ENCODE assay signal across 8 cellular contexts in genomic region chr17:49779730-49780220, GRCh38. TPM values are rescaled to one million over a fixed set of nuclear protein-coding genes. Genes with fewer than 3 reads are reported as not detected.
A peak's percentile ranks its signal among the peaks of the same experiment; 100 is the strongest.
DNase-seq lines count a peak whose midpoint lies in the region; ATAC-seq and TF ChIP-seq lines count a peak whose summit lies in the region.

No MANE protein-coding gene starts in this region.

- CTCF ChIA-PET in activated CD8-positive, alpha-beta memory T cell treated with anti-CD3 and anti-CD28 coated beads, Interleukin-2, amount 10 ng/mL, durations not matched to agents 7 days and 5 days (lab: Charles Lee): interaction anchor here (1.0 to 1.5 kb wide), 5 partner anchors 8 to 76 kb away, joined by 3 to 11 read pairs (median 4); partner anchors contain the start of gene KAT7
- CTCF ChIA-PET in T-cell (lab: Charles Lee): interaction anchor here in 1 of 2 donors (0.8 kb wide), 1 partner anchor 72 kb away, joined by 3 read pairs; the partner anchor contains the start of gene SLC35B1

- intact Hi-C loops in psoas muscle (cut with DNase I): loop anchor here (2.0 to 10.0 kb wide), 5 partner anchors 67 to 218 kb away; partner anchors contain the start of genes DLX3 (in 1 of the 2) and SLC35B1 (in 1 of the 2)

- H3K36me3 ChIP-seq in psoas muscle (ENCODE audit: insufficient read depth in 1 of 2, low read depth in 1 of 2): no peaks in the 10 kb centered on the region

- peak; percentile 56 for TF ChIP-seq CTCF in LNCAP (IDR thresholded peaks at IDR 0.05)
- TF ChIP-seq CTCF in fibroblast of the aortic adventitia (IDR thresholded peaks at IDR 0.05; ENCODE audit: insufficient read depth, low read length): peak; percentile 54
- peak; percentile 48 for TF ChIP-seq CTCF in psoas muscle (IDR thresholded peaks at IDR 0.05)

- no peaks in the 10 kb centered on the region for H3K9me3 Mint-ChIP-seq in activated CD8-positive, alpha-beta memory T cell treated with anti-CD3 and anti-CD28 coated beads, Interleukin-2, amount 10 ng/mL, durations not matched to agents 7 days and 5 days (ENCODE audit: low read depth)
- no peaks in the 10 kb centered on the region for H3K9me3 Mint-ChIP-seq in T-cell

- no peak overlapping the region for H3K27ac Mint-ChIP-seq in activated CD8-positive, alpha-beta memory T cell treated with anti-CD3 and anti-CD28 coated beads, Interleukin-2, amount 10 ng/mL, durations not matched to agents 7 days and 5 days
- H3K27ac Mint-ChIP-seq in T-cell: no peak overlapping the region

- H3K27me3 ChIP-seq in psoas muscle (ENCODE audit: insufficient read depth in 3 of 3, low read length in 2 of 3): no peaks in the 10 kb centered on the region

- no peaks in the 10 kb centered on the region for H3K36me3 Mint-ChIP-seq in activated CD8-positive, alpha-beta memory T cell treated with anti-CD3 and anti-CD28 coated beads, Interleukin-2, amount 10 ng/mL, durations not matched to agents 7 days and 5 days
- no peaks in the 10 kb centered on the region for H3K36me3 Mint-ChIP-seq in T-cell

- peaks cover 23% of the 10 kb centered on the region for H3K4me1 Mint-ChIP-seq in activated CD8-positive, alpha-beta memory T cell treated with anti-CD3 and anti-CD28 coated beads, Interleukin-2, amount 10 ng/mL, durations not matched to agents 7 days and 5 days
- peaks cover 6 to 14% (median 8%) of the 10 kb centered on the region in 3 donors for H3K4me1 Mint-ChIP-seq in T-cell

- H3K9me3 ChIP-seq in psoas muscle: no peaks in the 10 kb centered on the region

- H3K4me3 ChIP-seq in fibroblast of the aortic adventitia (ENCODE audit: low read depth, low read length) (no peak overlapping the region), psoas muscle (no peak overlapping the region)

- peak; percentile 55 for DNase-seq in activated CD8-positive, alpha-beta memory T cell treated with anti-CD3 and anti-CD28 coated beads, Interleukin-2, amount 10 ng/mL, durations not matched to agents 7 days and 5 days
- DNase-seq in activated CD8-positive, alpha-beta memory T cell treated with anti-CD3 and anti-CD28 coated beads, Interleukin-2, amount 50 U/mL, for 4 hours: no peak
- DNase-seq in T-cell: peak in 3 of 34 experiments; percentile 13 to 31 (median 14)
- peak; percentile 97 for DNase-seq in fibroblast of the aortic adventitia (ENCODE audit: low read depth)
- no peak for DNase-seq in psoas muscle
- no peak for DNase-seq in activated effector memory CD4-positive, alpha-beta T cell treated with Interleukin-2 at 50 U/mL for 16 hours

- no peak overlapping the region for H3K4me3 Mint-ChIP-seq in activated CD8-positive, alpha-beta memory T cell treated with anti-CD3 and anti-CD28 coated beads, Interleukin-2, amount 10 ng/mL, durations not matched to agents 7 days and 5 days
- H3K4me3 Mint-ChIP-seq in T-cell: no peak overlapping the region

- peaks cover 15% of the 10 kb centered on the region for H3K4me1 ChIP-seq in psoas muscle

- no peaks in the 10 kb centered on the region for H3K27me3 Mint-ChIP-seq in activated CD8-positive, alpha-beta memory T cell treated with anti-CD3 and anti-CD28 coated beads, Interleukin-2, amount 10 ng/mL, durations not matched to agents 7 days and 5 days
- H3K27me3 Mint-ChIP-seq in T-cell: peaks cover 0 to 2% of the 10 kb centered on the region in 2 donors

- no peak overlapping the region for H3K27ac ChIP-seq in psoas muscle

- peak; percentile 63 for ATAC-seq in activated CD8-positive, alpha-beta memory T cell treated with anti-CD3 and anti-CD28 coated beads, Interleukin-2, amount 10 ng/mL, durations not matched to agents 7 days and 5 days
- peak; percentile 41 to 73 (median 54) for ATAC-seq in T-cell (replicated peaks in 1 of 4)
- ATAC-seq in psoas muscle: peak; percentile 59 to 79 (median 72)
- no peak for ATAC-seq in HG03521 (IDR thresholded peaks at IDR 0.05; ENCODE audit: unreplicated experiment)

- 17 to 19% (median 17%) methylated on average over 2 of the region's 2 CpGs for WGBS in psoas muscle, 3 donors

- POLR2A ChIA-PET in T-cell (lab: Charles Lee): no interaction called here

RNA-seq across cellular contexts. Expression of gene KAT7, which starts 8.7 kb away (rescaled TPM):
- 10 to 100 TPM; 76.9 to 80.6 TPM for total RNA-seq in activated CD8-positive, alpha-beta memory T cell treated with anti-CD3 and anti-CD28 coated beads, Interleukin-2, amount 10 ng/mL, durations not matched to agents 7 days and 5 days
- total RNA-seq in T-cell (100 to 1,000 TPM in 2 of 5 donors, 10 to 100 TPM in 3; 96.8 to 197 (median 99.7) TPM), fibroblast of the aortic adventitia (ENCODE audit: low replicate concordance) (21.5 and 33.5 TPM in 2 replicates), psoas muscle (10 to 100 TPM; 27.6 to 60.7 (median 54.7) TPM)
- polyA plus RNA-seq in psoas muscle: 10 to 100 TPM; 15.4 to 34.1 (median 16.5) TPM

RNA-seq across cellular contexts. Expression of gene FAM117A, which starts 15.8 kb away (rescaled TPM):
- total RNA-seq in activated CD8-positive, alpha-beta memory T cell treated with anti-CD3 and anti-CD28 coated beads, Interleukin-2, amount 10 ng/mL, durations not matched to agents 7 days and 5 days: 10 to 100 TPM; 31.6 to 44.9 TPM
- total RNA-seq in T-cell (100 to 1,000 TPM in 2 of 5 donors, 10 to 100 TPM in 3; 71.9 to 105 (median 99.1) TPM), fibroblast of the aortic adventitia (ENCODE audit: low replicate concordance) (1.1 TPM in 2 replicates), psoas muscle (1 to 10 TPM in 3 of 4 donors, under 1 TPM in 1; 0.71 to 5.1 (median 2.2) TPM)
- polyA plus RNA-seq in psoas muscle: 1 to 10 TPM; 1.8 to 2.7 (median 2.1) TPM

Comparison
In these comparisons a context has a peak if more than half of its experiments do, and no peak if none do; other contexts are left out.
1. DNase-seq: peak in activated CD8-positive, alpha-beta memory T cell treated with anti-CD3 and anti-CD28 coated beads, Interleukin-2, amount 10 ng/mL, durations not matched to agents 7 days and 5 days (single experiment) and fibroblast of the aortic adventitia (single experiment); none in activated CD8-positive, alpha-beta memory T cell treated with anti-CD3 and anti-CD28 coated beads, Interleukin-2, amount 50 U/mL, for 4 hours (single experiment), psoas muscle (0 of 2) and activated effector memory CD4-positive, alpha-beta T cell treated with Interleukin-2 at 50 U/mL for 16 hours (single experiment).
2. RNA of gene FAM117A, which starts 15.8 kb away (total RNA-seq): 71.9 to 105 TPM in T-cell and 31.6 to 44.9 TPM in activated CD8-positive, alpha-beta memory T cell treated with anti-CD3 and anti-CD28 coated beads, Interleukin-2, amount 10 ng/mL, durations not matched to agents 7 days and 5 days; 0.71 to 5.1 TPM in psoas muscle and 1.1 TPM in fibroblast of the aortic adventitia; every median in the first group is over 4 times any median in the second.
3. Peak in every context shown above with its lines, with median percentiles within 50 percentile points of each other: CTCF ChIP-seq.